15 cellular contexts compared by ENCODE assay signal in genomic region chr12:75655233-75655879, GRCh38.
DNase-seq lines count a peak whose midpoint lies in the region; ATAC-seq and TF ChIP-seq lines count a peak whose summit lies in the region.
"Had no signal": no experiment of that assay in that cellular context is flagged by ENCODE, and none has a peak within 500 bp of the region (broad histone marks: within the 10 kb centered on the region; RNA-seq: fewer than 3 reads in every experiment).

No MANE protein-coding gene starts in this region.

- intact Hi-C loops in activated CD8-positive, alpha-beta T cell treated with anti-CD3 and anti-CD28 coated beads for 36 hours (cut with micrococcal nuclease): no loop called here
- intact Hi-C loops in cardiac septum (cut with DNase I): loop anchor here (5.0 kb wide), 1 partner anchor 67 kb away; no protein-coding TSS in a partner anchor

- peak overlapping the region; percentile 48 for H3K27ac Mint-ChIP-seq in activated CD8-positive, alpha-beta T cell treated with anti-CD3 and anti-CD28 coated beads for 36 hours
- H3K27ac Mint-ChIP-seq in chondrocyte (ENCODE audit: unreplicated experiment): no peak overlapping the region

- no peaks in the 10 kb centered on the region for H3K9me3 Mint-ChIP-seq in activated CD8-positive, alpha-beta T cell treated with anti-CD3 and anti-CD28 coated beads for 36 hours
- H3K9me3 Mint-ChIP-seq in chondrocyte (ENCODE audit: low read depth): no peaks in the 10 kb centered on the region

- in situ Hi-C loops in GM13977 (cut with MboI; ENCODE audit: low pct_unique_long_range_greater_than_20kb, low sequenced_read_pairs, unreplicated experiment): no loop called here

- 0 out of 3 replicates have a peak, but pooled peaks have one; percentile 14 for ATAC-seq in DND-41 (ENCODE audit: insufficient read depth, low read depth)
- peak; percentile 86 for ATAC-seq in GM19395 (IDR thresholded peaks at IDR 0.05; ENCODE audit: unreplicated experiment)
- peak; percentile 72 for ATAC-seq in HG03025 (IDR thresholded peaks at IDR 0.05; ENCODE audit: low FRiP score, unreplicated experiment)
- ATAC-seq in activated CD8-positive, alpha-beta T cell treated with anti-CD3 and anti-CD28 coated beads for 36 hours: peak; percentile 65

- no peak overlapping the region for H3K9ac ChIP-seq in DND-41 (ENCODE audit: low read depth, low read length)
- H3K9ac ChIP-seq: GM23248, parathyroid adenoma had no signal

- no peak overlapping the region for H3K4me3 Mint-ChIP-seq in activated CD8-positive, alpha-beta T cell treated with anti-CD3 and anti-CD28 coated beads for 36 hours
- H3K4me3 Mint-ChIP-seq in chondrocyte (ENCODE audit: unreplicated experiment): no peak overlapping the region

- H3K4me3 ChIP-seq in DND-41 (ENCODE audit: low read depth in 1 of 2, low read length in 2 of 2): no peak overlapping the region
- H3K4me3 ChIP-seq: GM23248, left ventricle myocardium inferior, thoracic aorta had no signal

- no peaks in the 10 kb centered on the region for H3K36me3 Mint-ChIP-seq in activated CD8-positive, alpha-beta T cell treated with anti-CD3 and anti-CD28 coated beads for 36 hours (ENCODE audit: low read depth)
- H3K36me3 Mint-ChIP-seq in chondrocyte (ENCODE audit: low read depth): peaks cover 2% of the 10 kb centered on the region

- DNase-seq in DND-41 (no peak), cardiac septum (ENCODE audit: low spot score) (no peak), GM13977 (ENCODE audit: low spot score) (no peak), chondrocyte (ENCODE audit: low spot score) (no peak), AG08396 (ENCODE audit: low spot score) (no peak)
- DNase-seq in activated CD8-positive, alpha-beta T cell treated with anti-CD3 and anti-CD28 coated beads for 36 hours: peak; percentile 35
- DNase-seq: left ventricle myocardium inferior; NCI-H1694 treated with DMSO at 0.1 percent for 48 hours; stimulated activated CD4-positive, alpha-beta T cell treated with anti-CD3 and anti-CD28 coated beads, Interleukin-4, amount 100 ng/mL, for 4 hours; T1000 had no signal

- no peak overlapping the region for H3K27ac ChIP-seq in DND-41 (ENCODE audit: low read length)
- H3K27ac ChIP-seq: GM23248, left ventricle myocardium inferior, parathyroid adenoma, thoracic aorta had no signal

- CTCF ChIA-PET in activated CD8-positive, alpha-beta T cell treated with anti-CD3 and anti-CD28 coated beads for 36 hours (lab: Charles Lee): no interaction called here

- H3K9me3 ChIP-seq in DND-41 (ENCODE audit: insufficient read depth, low read length, severe bottlenecking): no peaks in the 10 kb centered on the region
- H3K9me3 ChIP-seq: left ventricle myocardium inferior, thoracic aorta had no signal

- peaks cover 9% of the 10 kb centered on the region for H3K27me3 Mint-ChIP-seq in activated CD8-positive, alpha-beta T cell treated with anti-CD3 and anti-CD28 coated beads for 36 hours
- peaks cover 8% of the 10 kb centered on the region for H3K27me3 Mint-ChIP-seq in chondrocyte (ENCODE audit: low read depth)

- H3K4me1 ChIP-seq in DND-41 (ENCODE audit: insufficient read depth, low read length): peaks cover 3% of the 10 kb centered on the region
- H3K4me1 ChIP-seq: parathyroid adenoma had no signal

- POLR2A ChIA-PET in activated CD8-positive, alpha-beta T cell treated with anti-CD3 and anti-CD28 coated beads for 36 hours (lab: Charles Lee): interaction anchor here (0.6 kb wide), 1 partner anchor 88 kb away, joined by 3 read pairs; no protein-coding TSS in a partner anchor

- no peaks in the 10 kb centered on the region for H3K27me3 ChIP-seq in DND-41 (ENCODE audit: insufficient read depth, low read length, poor library complexity)

- H3K79me2 ChIP-seq in DND-41 (ENCODE audit: insufficient read depth, low read length): no peaks in the 10 kb centered on the region
- H3K79me2 ChIP-seq: parathyroid adenoma had no signal

- no peak for TF ChIP-seq CTCF in DND-41 (IDR thresholded peaks at IDR 0.05; ENCODE audit: borderline replicate concordance, extremely low read depth, low read length, poor library complexity, severe bottlenecking)
- no peak for TF ChIP-seq CTCF in activated CD8-positive, alpha-beta T cell treated with anti-CD3 and anti-CD28 coated beads for 36 hours (IDR thresholded peaks at IDR 0.05)
- TF ChIP-seq CTCF in GM13977 (IDR thresholded peaks at IDR 0.05; ENCODE audit: extremely low read depth, insufficient read depth, missing control alignments): no peak
- no peak for TF ChIP-seq CTCF in chondrocyte (IDR thresholded peaks at IDR 0.05)

- H4K20me1 ChIP-seq in DND-41 (ENCODE audit: insufficient read depth, low read length): no peaks in the 10 kb centered on the region

- peaks cover 29% of the 10 kb centered on the region for H3K4me1 Mint-ChIP-seq in activated CD8-positive, alpha-beta T cell treated with anti-CD3 and anti-CD28 coated beads for 36 hours (ENCODE audit: low read depth)
- peaks cover 31% of the 10 kb centered on the region for H3K4me1 Mint-ChIP-seq in chondrocyte (ENCODE audit: low read depth)

- no peak overlapping the region for H3K4me2 ChIP-seq in DND-41 (ENCODE audit: insufficient read depth, low read length)

- H3K36me3 ChIP-seq in DND-41 (ENCODE audit: insufficient read depth, low read length): no peaks in the 10 kb centered on the region
- H3K36me3 ChIP-seq: left ventricle myocardium inferior, thoracic aorta had no signal

- H2AFZ ChIP-seq in DND-41 (ENCODE audit: low read depth, low read length): no peak overlapping the region
- H2AFZ ChIP-seq: GM23248, parathyroid adenoma had no signal

Comparison
In these comparisons a context has a peak if more than half of its experiments do, and no peak if none do; other contexts are left out.
1. ATAC-seq: peak in every context shown above with its lines; median percentile 86 in GM19395; 72 in HG03025; 65 in activated CD8-positive, alpha-beta T cell treated with anti-CD3 and anti-CD28 coated beads for 36 hours; 14 in DND-41.